ENCODE assay signal across 24 cellular contexts in the genomic region with DNA sequence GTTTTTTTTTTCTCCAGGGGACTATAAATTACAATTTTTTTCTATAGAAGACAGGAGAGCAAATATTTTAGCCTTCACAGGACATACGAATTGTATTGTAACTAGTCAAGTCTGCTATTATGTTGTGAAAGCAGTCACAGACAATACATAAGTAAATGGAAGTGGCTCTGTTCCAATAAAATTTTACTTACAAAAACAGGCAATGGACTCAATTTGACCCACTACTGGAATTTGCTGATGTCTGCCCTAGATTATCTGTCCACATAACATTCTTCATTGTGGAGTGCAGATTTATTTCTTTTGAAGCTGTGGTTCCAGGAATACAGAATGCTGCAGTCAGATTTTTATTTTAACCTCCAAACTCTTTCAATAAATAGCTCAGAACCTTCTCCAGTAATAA.
"Had no signal": no experiment of that assay in that cellular context is flagged by ENCODE, and none has a peak within 500 bp of the region (broad histone marks: within the 10 kb centered on the region; RNA-seq: fewer than 3 reads in every experiment).

No MANE protein-coding gene starts in this region.

- H3K9me3 Mint-ChIP-seq: T-helper 1 cell treated with Interleukin-12 subunit alpha and Interleukin-12 subunit beta and Interleukin-4 antibody, amounts not matched to agents 30 μg/mL and 1 μg/mL, for 36 hours had no signal

- H3K4me3 ChIP-seq: adrenal gland, ascending aorta, MG63, SJSA1 had no signal

- DNase-seq: activated CD4-positive, alpha-beta T cell treated with anti-CD3 and anti-CD28 coated beads for 48 hours; activated CD4-positive, alpha-beta T cell treated with anti-CD3 and anti-CD28 coated beads, Interleukin-2, amount 50 U/mL, for 48 hours; activated CD4-positive, CD25-positive, alpha-beta regulatory T cell treated with anti-CD3 and anti-CD28 coated beads, Interleukin-2, amount 50 U/mL, for 72 hours; activated gamma-delta T cell treated with Interleukin-2 at 50 U/mL for 16 hours; activated naive CD4-positive, alpha-beta T cell treated with anti-CD3 and anti-CD28 coated beads, Interleukin-2, amount 10 ng/mL, durations not matched to agents 7 days and 5 days; activated naive CD8-positive, alpha-beta T cell treated with anti-CD3 and anti-CD28 coated beads, Interleukin-2, amount 10 ng/mL, durations not matched to agents 7 days and 5 days; activated T-cell treated with anti-CD3 and anti-CD28 coated beads, Interleukin-2, amount 50 U/mL, for 48 hours; adrenal gland; MG63; MV-4-11; NCI-H1092 treated with DMSO at 0.1 percent for 48 hours; NCI-H1417 treated with DMSO at 0.1 percent for 48 hours; NCI-H1694; NCI-H2029; NCI-H2107; NCI-H510A treated with DMSO at 0.1 percent for 48 hours; PC-3; SHP77 had no signal

- H3K4me1 Mint-ChIP-seq: activated naive CD4-positive, alpha-beta T cell treated with anti-CD3 and anti-CD28 coated beads, Interleukin-2, amount 10 ng/mL, durations not matched to agents 7 days and 5 days; activated naive CD8-positive, alpha-beta T cell treated with anti-CD3 and anti-CD28 coated beads, Interleukin-2, amount 10 ng/mL, durations not matched to agents 7 days and 5 days had no signal

- ATAC-seq: PC-3, SK-N-SH treated with all-trans-retinoic acid at 6 μM for 48 hours, WTC11 had no signal

- H3K4me3 Mint-ChIP-seq: activated naive CD4-positive, alpha-beta T cell treated with anti-CD3 and anti-CD28 coated beads, Interleukin-2, amount 10 ng/mL, durations not matched to agents 7 days and 5 days; activated naive CD8-positive, alpha-beta T cell treated with anti-CD3 and anti-CD28 coated beads, Interleukin-2, amount 10 ng/mL, durations not matched to agents 7 days and 5 days; T-helper 1 cell treated with Interleukin-12 subunit alpha and Interleukin-12 subunit beta and Interleukin-4 antibody, amounts not matched to agents 30 μg/mL and 1 μg/mL, for 36 hours; WTC11 had no signal

- H3K27me3 Mint-ChIP-seq: activated naive CD4-positive, alpha-beta T cell treated with anti-CD3 and anti-CD28 coated beads, Interleukin-2, amount 10 ng/mL, durations not matched to agents 7 days and 5 days; activated naive CD8-positive, alpha-beta T cell treated with anti-CD3 and anti-CD28 coated beads, Interleukin-2, amount 10 ng/mL, durations not matched to agents 7 days and 5 days had no signal

- H3K36me3 Mint-ChIP-seq: activated naive CD4-positive, alpha-beta T cell treated with anti-CD3 and anti-CD28 coated beads, Interleukin-2, amount 10 ng/mL, durations not matched to agents 7 days and 5 days; activated naive CD8-positive, alpha-beta T cell treated with anti-CD3 and anti-CD28 coated beads, Interleukin-2, amount 10 ng/mL, durations not matched to agents 7 days and 5 days had no signal

- H3K27ac Mint-ChIP-seq: activated naive CD4-positive, alpha-beta T cell treated with anti-CD3 and anti-CD28 coated beads, Interleukin-2, amount 10 ng/mL, durations not matched to agents 7 days and 5 days; activated naive CD8-positive, alpha-beta T cell treated with anti-CD3 and anti-CD28 coated beads, Interleukin-2, amount 10 ng/mL, durations not matched to agents 7 days and 5 days; activated T-helper 2 cell treated with anti-CD3 and anti-CD28 coated beads, Interferon-gamma antibody, Interleukin-2, Interleukin-4, amounts not matched to agents 10 μg/mL and 5 μg/mL and 100 μg/mL, durations not matched to agents 14 hours and 24 hours and 36 hours; T-helper 1 cell treated with Interleukin-12 subunit alpha and Interleukin-12 subunit beta and Interleukin-4 antibody, amounts not matched to agents 30 μg/mL and 1 μg/mL, for 36 hours; WTC11 had no signal
